Comparison of ENCODE assay signal across 23 cellular contexts in the genomic region with DNA sequence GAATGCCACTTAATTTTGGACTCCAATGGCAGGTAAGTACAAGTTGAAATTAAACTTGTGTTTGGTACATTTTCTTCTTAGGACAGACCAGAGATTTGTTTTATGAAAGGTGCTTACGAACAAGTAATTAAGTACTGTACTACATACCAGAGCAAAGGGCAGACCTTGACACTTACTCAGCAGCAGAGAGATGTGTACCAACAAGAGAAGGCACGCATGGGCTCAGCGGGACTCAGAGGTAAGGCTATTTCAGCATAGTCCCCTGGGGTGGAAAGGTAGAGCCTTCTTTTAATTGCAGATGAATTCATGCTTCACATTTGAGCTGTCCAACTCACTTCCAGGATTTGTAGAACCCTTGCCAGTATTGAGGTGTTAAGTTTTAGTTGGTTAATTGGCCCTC.
"Had no signal": no experiment of that assay in that cellular context is flagged by ENCODE, and none has a peak within 500 bp of the region (broad histone marks: within the 10 kb centered on the region; RNA-seq: fewer than 3 reads in every experiment).

No MANE protein-coding gene starts in this region.

- H3K27me3 ChIP-seq: neural progenitor cell, suprapubic skin had no signal

- H3K4me1 Mint-ChIP-seq: activated naive CD4-positive, alpha-beta T cell treated with anti-CD3 and anti-CD28 coated beads, Interleukin-2, amount 50 U/mL, for 24 hours; naive B cell; neural progenitor cell; stimulated activated naive CD8-positive, alpha-beta T cell treated with anti-CD3 and anti-CD28 coated beads, Interleukin-15, amount 100 ng/mL, for 72 hours had no signal

- H3K9me3 Mint-ChIP-seq: activated CD4-positive, alpha-beta T cell treated with anti-CD3 and anti-CD28 coated beads, Interleukin-2, amount 10 ng/mL, durations not matched to agents 24 days and 14 days; activated naive CD4-positive, alpha-beta T cell treated with anti-CD3 and anti-CD28 coated beads, Interleukin-2, amount 50 U/mL, for 24 hours; activated T-cell treated with anti-CD3 and anti-CD28 coated beads, Interleukin-2, amount 50 U/mL, for 4 hours; naive B cell; neural progenitor cell; stimulated activated naive CD8-positive, alpha-beta T cell treated with anti-CD3 and anti-CD28 coated beads, Interleukin-15, amount 100 ng/mL, for 72 hours; type B pancreatic cell had no signal

- DNase-seq: activated CD4-positive, alpha-beta T cell treated with anti-CD3 and anti-CD28 coated beads, Interleukin-2, amount 10 ng/mL, durations not matched to agents 24 days and 14 days; activated CD8-positive, alpha-beta T cell treated with anti-CD3 and anti-CD28 coated beads, Interleukin-2, amount 10 ng/mL, durations not matched to agents 7 days and 5 days; activated gamma-delta T cell; activated T-cell treated with anti-CD3 and anti-CD28 coated beads, Interleukin-2, amount 50 U/mL, for 4 hours; dermis blood vessel endothelial cell; effector memory CD4-positive, alpha-beta T cell; foreskin fibroblast; glutamatergic neuron; hypothalamus; mesenchymal stem cell; mucosa of descending colon; naive B cell; psoas muscle; right cardiac atrium; stimulated activated CD4-positive, alpha-beta T cell treated with anti-CD3 and anti-CD28 coated beads, Interleukin-15, amount 100 ng/mL, for 24 hours; stimulated activated CD4-positive, alpha-beta T cell treated with anti-CD3 and anti-CD28 coated beads, Interleukin-2, amount 100 ng/mL, for 48 hours; stimulated activated naive CD8-positive, alpha-beta T cell treated with anti-CD3 and anti-CD28 coated beads, Interleukin-15, amount 100 ng/mL, for 72 hours; T1000 had no signal

- H3K4me1 ChIP-seq: psoas muscle had no signal

- H3K9me3 ChIP-seq: mucosa of descending colon, psoas muscle, suprapubic skin had no signal

- H3K27ac ChIP-seq: neural progenitor cell, psoas muscle had no signal

- ATAC-seq: activated CD8-positive, alpha-beta T cell treated with anti-CD3 and anti-CD28 coated beads, Interleukin-2, amount 10 ng/mL, durations not matched to agents 7 days and 5 days; activated T-cell treated with anti-CD3 and anti-CD28 coated beads, Interleukin-2, amount 50 U/mL, for 4 hours; mucosa of descending colon; psoas muscle; right cardiac atrium; stimulated activated naive CD8-positive, alpha-beta T cell treated with anti-CD3 and anti-CD28 coated beads, Interleukin-15, amount 100 ng/mL, for 72 hours had no signal

- H3K27ac Mint-ChIP-seq: activated CD4-positive, alpha-beta T cell treated with anti-CD3 and anti-CD28 coated beads, Interleukin-2, amount 10 ng/mL, durations not matched to agents 24 days and 14 days; activated CD8-positive, alpha-beta T cell treated with anti-CD3 and anti-CD28 coated beads, Interleukin-2, amount 10 ng/mL, durations not matched to agents 7 days and 5 days; activated naive CD4-positive, alpha-beta T cell treated with anti-CD3 and anti-CD28 coated beads, Interleukin-2, amount 50 U/mL, for 24 hours; naive B cell; neural progenitor cell; stimulated activated naive CD8-positive, alpha-beta T cell treated with anti-CD3 and anti-CD28 coated beads, Interleukin-15, amount 100 ng/mL, for 72 hours; type B pancreatic cell had no signal

- H3K27me3 Mint-ChIP-seq: activated CD4-positive, alpha-beta T cell treated with anti-CD3 and anti-CD28 coated beads, Interleukin-2, amount 10 ng/mL, durations not matched to agents 24 days and 14 days; activated naive CD4-positive, alpha-beta T cell treated with anti-CD3 and anti-CD28 coated beads, Interleukin-2, amount 50 U/mL, for 24 hours; naive B cell; stimulated activated naive CD8-positive, alpha-beta T cell treated with anti-CD3 and anti-CD28 coated beads, Interleukin-15, amount 100 ng/mL, for 72 hours; type B pancreatic cell had no signal

- H3K4me3 ChIP-seq: mucosa of descending colon, neural progenitor cell, psoas muscle, skin epidermis, suprapubic skin had no signal

- H3K4me3 Mint-ChIP-seq: activated CD4-positive, alpha-beta T cell treated with anti-CD3 and anti-CD28 coated beads, Interleukin-2, amount 10 ng/mL, durations not matched to agents 24 days and 14 days; activated CD8-positive, alpha-beta T cell treated with anti-CD3 and anti-CD28 coated beads, Interleukin-2, amount 10 ng/mL, durations not matched to agents 7 days and 5 days; activated naive CD4-positive, alpha-beta T cell treated with anti-CD3 and anti-CD28 coated beads, Interleukin-2, amount 50 U/mL, for 24 hours; activated T-cell treated with anti-CD3 and anti-CD28 coated beads, Interleukin-2, amount 50 U/mL, for 4 hours; naive B cell; neural progenitor cell; stimulated activated naive CD8-positive, alpha-beta T cell treated with anti-CD3 and anti-CD28 coated beads, Interleukin-15, amount 100 ng/mL, for 72 hours; type B pancreatic cell had no signal
